Comparison of ENCODE assay signal across 1 cellular context in genomic region chr7:121294448-121294992, GRCh38.
TF ChIP-seq lines count a peak whose summit lies in the region.

No MANE protein-coding gene starts in this region.

TF ChIP-seq in K562, 482 proteins besides CTCF, POLR2A, EP300 and RAD21 (continued from another document and continues in another):
- TF ChIP-seq ZNF639 (CRISPR knock-in tag; conservative IDR thresholded peaks at IDR 0.05 in 1 of 2, IDR thresholded peaks at IDR 0.05 in 1 of 2) (peak in 1 of 2 experiments; percentile 85; a peak in 2 of 4 replicates), DDX20 (tag; IDR thresholded peaks at IDR 0.05; ENCODE audit: low read depth) (peak; percentile 90), ZNF707 (CRISPR knock-in tag; conservative IDR thresholded peaks at IDR 0.05) (no peak), GATA2 (CRISPR knock-in tag; IDR thresholded peaks at IDR 0.05) (no peak), CBX1 (IDR thresholded peaks at IDR 0.05; ENCODE audit: low read depth) (no peak), TAF15 (IDR thresholded peaks at IDR 0.05; ENCODE audit: low read depth, low read length) (no peak), HCFC1 (IDR thresholded peaks at IDR 0.05; ENCODE audit: low read depth, low read length) (no peak), ZNF75A (CRISPR knock-in tag; IDR thresholded peaks at IDR 0.05) (no peak), SNAPC5 (CRISPR knock-in tag; IDR thresholded peaks at IDR 0.05) (no peak), MEF2A (IDR thresholded peaks at IDR 0.05; ENCODE audit: control insufficient read depth, low read depth, low read length) (no peak), SOX6 (IDR thresholded peaks at IDR 0.05) (no peak), WHSC1 (IDR thresholded peaks at IDR 0.05; ENCODE audit: low read length) (no peak), TBP (optimal IDR thresholded peaks at IDR 0.05; ENCODE audit: low read depth, low read length) (no peak), CBFA2T3 (IDR thresholded peaks at IDR 0.05) (no peak), SRSF1 (IDR thresholded peaks at IDR 0.05; ENCODE audit: low read depth, low read length) (no peak), SREBF2 (CRISPR knock-in tag; IDR thresholded peaks at IDR 0.05) (no peak), ID3 (CRISPR knock-in tag; IDR thresholded peaks at IDR 0.05) (no peak), ID3 (tag; IDR thresholded peaks at IDR 0.05) (0 out of 2 replicates have a peak, but pooled peaks have one; percentile 19), ZBED1 (IDR thresholded peaks at IDR 0.05) (no peak), ZNF57 (CRISPR knock-in tag; IDR thresholded peaks at IDR 0.05) (no peak), ZBTB11 (CRISPR knock-in tag; IDR thresholded peaks at IDR 0.05) (peak in 1 of 3 experiments; percentile 52; a peak in 1 of 6 replicates), ZNF121 (CRISPR knock-in tag; conservative IDR thresholded peaks at IDR 0.05) (no peak), NEUROD1 (IDR thresholded peaks at IDR 0.05; ENCODE audit: borderline replicate concordance, low read depth, low read length, partially characterized antibody) (no peak), FOXK1 (CRISPR knock-in tag; IDR thresholded peaks at IDR 0.05; ENCODE audit: borderline replicate concordance) (no peak), ZNF282 (CRISPR knock-in tag; IDR thresholded peaks at IDR 0.05) (no peak), CHD4 (IDR thresholded peaks at IDR 0.05; ENCODE audit: insufficient read depth, insufficient replicate concordance, low read depth, low read length, poor library complexity, severe bottlenecking) (no peak), FUS (optimal IDR thresholded peaks at IDR 0.05; ENCODE audit: low read depth, low read length) (no peak), MAZ (CRISPR knock-in tag; conservative IDR thresholded peaks at IDR 0.05 in 1 of 2, IDR thresholded peaks at IDR 0.05 in 1 of 2) (no peak), STAG1 (CRISPR knock-in tag; IDR thresholded peaks at IDR 0.05; ENCODE audit: borderline replicate concordance) (no peak), NR1H2 (CRISPR knock-in tag; IDR thresholded peaks at IDR 0.05) (no peak), RBM22 (IDR thresholded peaks at IDR 0.05; ENCODE audit: low read depth, low read length, poor library complexity, severe bottlenecking) (peak; percentile 71), ZNF668 (CRISPR knock-in tag; IDR thresholded peaks at IDR 0.05) (peak; percentile 85), KLF1 (tag; IDR thresholded peaks at IDR 0.05) (no peak), CBX3 (IDR thresholded peaks at IDR 0.05; ENCODE audit: borderline replicate concordance in 1 of 2, low read length in 2 of 2) (no peak), PRPF4 (IDR thresholded peaks at IDR 0.05; ENCODE audit: insufficient read depth, low read depth, low read length, poor library complexity, severe bottlenecking) (no peak), ZNF316 (IDR thresholded peaks at IDR 0.05) (no peak), ZC3H4 (CRISPR knock-in tag; IDR thresholded peaks at IDR 0.05; ENCODE audit: borderline replicate concordance) (no peak), PURB (CRISPR knock-in tag; IDR thresholded peaks at IDR 0.05; ENCODE audit: low read depth) (no peak), ZNF561 (CRISPR knock-in tag; conservative IDR thresholded peaks at IDR 0.05) (no peak), ZC3H11A (IDR thresholded peaks at IDR 0.05; ENCODE audit: low read depth, low read length) (no peak), TAL1 (IDR thresholded peaks at IDR 0.05) (no peak), BDP1 (IDR thresholded peaks at IDR 0.05; ENCODE audit: insufficient read depth, insufficient read length) (no peak), HNRNPUL1 (IDR thresholded peaks at IDR 0.05; ENCODE audit: low read length) (no peak), L3MBTL2 (IDR thresholded peaks at IDR 0.05) (no peak), CBX8 (IDR thresholded peaks at IDR 0.05; ENCODE audit: borderline replicate concordance, extremely low read depth, low read depth, low read length, poor library complexity, severe bottlenecking) (no peak)
- TF ChIP-seq, protein P1, sequence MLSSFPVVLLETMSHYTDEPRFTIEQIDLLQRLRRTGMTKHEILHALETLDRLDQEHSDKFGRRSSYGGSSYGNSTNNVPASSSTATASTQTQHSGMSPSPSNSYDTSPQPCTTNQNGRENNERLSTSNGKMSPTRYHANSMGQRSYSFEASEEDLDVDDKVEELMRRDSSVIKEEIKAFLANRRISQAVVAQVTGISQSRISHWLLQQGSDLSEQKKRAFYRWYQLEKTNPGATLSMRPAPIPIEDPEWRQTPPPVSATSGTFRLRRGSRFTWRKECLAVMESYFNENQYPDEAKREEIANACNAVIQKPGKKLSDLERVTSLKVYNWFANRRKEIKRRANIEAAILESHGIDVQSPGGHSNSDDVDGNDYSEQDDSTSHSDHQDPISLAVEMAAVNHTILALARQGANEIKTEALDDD (IDR thresholded peaks at IDR 0.05), result no peak
- TF ChIP-seq, protein P2, sequence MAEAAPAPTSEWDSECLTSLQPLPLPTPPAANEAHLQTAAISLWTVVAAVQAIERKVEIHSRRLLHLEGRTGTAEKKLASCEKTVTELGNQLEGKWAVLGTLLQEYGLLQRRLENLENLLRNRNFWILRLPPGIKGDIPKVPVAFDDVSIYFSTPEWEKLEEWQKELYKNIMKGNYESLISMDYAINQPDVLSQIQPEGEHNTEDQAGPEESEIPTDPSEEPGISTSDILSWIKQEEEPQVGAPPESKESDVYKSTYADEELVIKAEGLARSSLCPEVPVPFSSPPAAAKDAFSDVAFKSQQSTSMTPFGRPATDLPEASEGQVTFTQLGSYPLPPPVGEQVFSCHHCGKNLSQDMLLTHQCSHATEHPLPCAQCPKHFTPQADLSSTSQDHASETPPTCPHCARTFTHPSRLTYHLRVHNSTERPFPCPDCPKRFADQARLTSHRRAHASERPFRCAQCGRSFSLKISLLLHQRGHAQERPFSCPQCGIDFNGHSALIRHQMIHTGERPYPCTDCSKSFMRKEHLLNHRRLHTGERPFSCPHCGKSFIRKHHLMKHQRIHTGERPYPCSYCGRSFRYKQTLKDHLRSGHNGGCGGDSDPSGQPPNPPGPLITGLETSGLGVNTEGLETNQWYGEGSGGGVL (CRISPR knock-in tag; IDR thresholded peaks at IDR 0.05), result no peak
- TF ChIP-seq, protein P3, sequence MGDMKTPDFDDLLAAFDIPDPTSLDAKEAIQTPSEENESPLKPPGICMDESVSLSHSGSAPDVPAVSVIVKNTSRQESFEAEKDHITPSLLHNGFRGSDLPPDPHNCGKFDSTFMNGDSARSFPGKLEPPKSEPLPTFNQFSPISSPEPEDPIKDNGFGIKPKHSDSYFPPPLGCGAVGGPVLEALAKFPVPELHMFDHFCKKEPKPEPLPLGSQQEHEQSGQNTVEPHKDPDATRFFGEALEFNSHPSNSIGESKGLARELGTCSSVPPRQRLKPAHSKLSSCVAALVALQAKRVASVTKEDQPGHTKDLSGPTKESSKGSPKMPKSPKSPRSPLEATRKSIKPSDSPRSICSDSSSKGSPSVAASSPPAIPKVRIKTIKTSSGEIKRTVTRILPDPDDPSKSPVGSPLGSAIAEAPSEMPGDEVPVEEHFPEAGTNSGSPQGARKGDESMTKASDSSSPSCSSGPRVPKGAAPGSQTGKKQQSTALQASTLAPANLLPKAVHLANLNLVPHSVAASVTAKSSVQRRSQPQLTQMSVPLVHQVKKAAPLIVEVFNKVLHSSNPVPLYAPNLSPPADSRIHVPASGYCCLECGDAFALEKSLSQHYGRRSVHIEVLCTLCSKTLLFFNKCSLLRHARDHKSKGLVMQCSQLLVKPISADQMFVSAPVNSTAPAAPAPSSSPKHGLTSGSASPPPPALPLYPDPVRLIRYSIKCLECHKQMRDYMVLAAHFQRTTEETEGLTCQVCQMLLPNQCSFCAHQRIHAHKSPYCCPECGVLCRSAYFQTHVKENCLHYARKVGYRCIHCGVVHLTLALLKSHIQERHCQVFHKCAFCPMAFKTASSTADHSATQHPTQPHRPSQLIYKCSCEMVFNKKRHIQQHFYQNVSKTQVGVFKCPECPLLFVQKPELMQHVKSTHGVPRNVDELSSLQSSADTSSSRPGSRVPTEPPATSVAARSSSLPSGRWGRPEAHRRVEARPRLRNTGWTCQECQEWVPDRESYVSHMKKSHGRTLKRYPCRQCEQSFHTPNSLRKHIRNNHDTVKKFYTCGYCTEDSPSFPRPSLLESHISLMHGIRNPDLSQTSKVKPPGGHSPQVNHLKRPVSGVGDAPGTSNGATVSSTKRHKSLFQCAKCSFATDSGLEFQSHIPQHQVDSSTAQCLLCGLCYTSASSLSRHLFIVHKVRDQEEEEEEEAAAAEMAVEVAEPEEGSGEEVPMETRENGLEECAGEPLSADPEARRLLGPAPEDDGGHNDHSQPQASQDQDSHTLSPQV (IDR thresholded peaks at IDR 0.05), result peak; percentile 77
- TF ChIP-seq, protein P4, sequence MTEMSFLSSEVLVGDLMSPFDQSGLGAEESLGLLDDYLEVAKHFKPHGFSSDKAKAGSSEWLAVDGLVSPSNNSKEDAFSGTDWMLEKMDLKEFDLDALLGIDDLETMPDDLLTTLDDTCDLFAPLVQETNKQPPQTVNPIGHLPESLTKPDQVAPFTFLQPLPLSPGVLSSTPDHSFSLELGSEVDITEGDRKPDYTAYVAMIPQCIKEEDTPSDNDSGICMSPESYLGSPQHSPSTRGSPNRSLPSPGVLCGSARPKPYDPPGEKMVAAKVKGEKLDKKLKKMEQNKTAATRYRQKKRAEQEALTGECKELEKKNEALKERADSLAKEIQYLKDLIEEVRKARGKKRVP (CRISPR knock-in tag; IDR thresholded peaks at IDR 0.05), result no peak
- TF ChIP-seq, protein P5, sequence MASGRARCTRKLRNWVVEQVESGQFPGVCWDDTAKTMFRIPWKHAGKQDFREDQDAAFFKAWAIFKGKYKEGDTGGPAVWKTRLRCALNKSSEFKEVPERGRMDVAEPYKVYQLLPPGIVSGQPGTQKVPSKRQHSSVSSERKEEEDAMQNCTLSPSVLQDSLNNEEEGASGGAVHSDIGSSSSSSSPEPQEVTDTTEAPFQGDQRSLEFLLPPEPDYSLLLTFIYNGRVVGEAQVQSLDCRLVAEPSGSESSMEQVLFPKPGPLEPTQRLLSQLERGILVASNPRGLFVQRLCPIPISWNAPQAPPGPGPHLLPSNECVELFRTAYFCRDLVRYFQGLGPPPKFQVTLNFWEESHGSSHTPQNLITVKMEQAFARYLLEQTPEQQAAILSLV (tag; IDR thresholded peaks at IDR 0.05), result no peak
- TF ChIP-seq, protein P6, sequence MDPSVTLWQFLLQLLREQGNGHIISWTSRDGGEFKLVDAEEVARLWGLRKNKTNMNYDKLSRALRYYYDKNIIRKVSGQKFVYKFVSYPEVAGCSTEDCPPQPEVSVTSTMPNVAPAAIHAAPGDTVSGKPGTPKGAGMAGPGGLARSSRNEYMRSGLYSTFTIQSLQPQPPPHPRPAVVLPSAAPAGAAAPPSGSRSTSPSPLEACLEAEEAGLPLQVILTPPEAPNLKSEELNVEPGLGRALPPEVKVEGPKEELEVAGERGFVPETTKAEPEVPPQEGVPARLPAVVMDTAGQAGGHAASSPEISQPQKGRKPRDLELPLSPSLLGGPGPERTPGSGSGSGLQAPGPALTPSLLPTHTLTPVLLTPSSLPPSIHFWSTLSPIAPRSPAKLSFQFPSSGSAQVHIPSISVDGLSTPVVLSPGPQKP (CRISPR knock-in tag; IDR thresholded peaks at IDR 0.05), result no peak
- TF ChIP-seq, protein P7, sequence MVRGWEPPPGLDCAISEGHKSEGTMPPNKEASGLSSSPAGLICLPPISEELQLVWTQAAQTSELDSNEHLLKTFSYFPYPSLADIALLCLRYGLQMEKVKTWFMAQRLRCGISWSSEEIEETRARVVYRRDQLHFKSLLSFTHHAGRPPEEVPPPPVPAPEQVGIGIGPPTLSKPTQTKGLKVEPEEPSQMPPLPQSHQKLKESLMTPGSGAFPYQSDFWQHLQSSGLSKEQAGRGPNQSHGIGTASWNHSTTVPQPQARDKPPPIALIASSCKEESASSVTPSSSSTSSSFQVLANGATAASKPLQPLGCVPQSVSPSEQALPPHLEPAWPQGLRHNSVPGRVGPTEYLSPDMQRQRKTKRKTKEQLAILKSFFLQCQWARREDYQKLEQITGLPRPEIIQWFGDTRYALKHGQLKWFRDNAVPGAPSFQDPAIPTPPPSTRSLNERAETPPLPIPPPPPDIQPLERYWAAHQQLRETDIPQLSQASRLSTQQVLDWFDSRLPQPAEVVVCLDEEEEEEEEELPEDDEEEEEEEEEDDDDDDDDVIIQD (CRISPR knock-in tag; IDR thresholded peaks at IDR 0.05), result no peak
